ENCODE assay signal across 8 cellular contexts in genomic region chr19:12163841-12164240, GRCh38. TPM values are rescaled to one million over a fixed set of nuclear protein-coding genes. Genes with fewer than 3 reads are reported as not detected.
A peak's percentile ranks its signal among the peaks of the same experiment; 100 is the strongest.
DNase-seq lines count a peak whose midpoint lies in the region; ATAC-seq and TF ChIP-seq lines count a peak whose summit lies in the region.

No MANE protein-coding gene starts in this region.

- no peaks in the 10 kb centered on the region for H3K9me3 Mint-ChIP-seq in activated T-cell treated with anti-CD3 and anti-CD28 coated beads, Interleukin-2, amount 50 U/mL, for 4 hours
- no peaks in the 10 kb centered on the region for H3K9me3 Mint-ChIP-seq in activated T-helper 17 cell treated with anti-CD3 and anti-CD28 coated beads, Interleukin-2, amount 50 U/mL, for 72 hours

- H3K27me3 ChIP-seq in iPS-20b (ENCODE audit: insufficient read depth, low read length) (no peaks in the 10 kb centered on the region), testis (no peaks in the 10 kb centered on the region)

- intact Hi-C loops in testis (cut with DNase I; ENCODE audit: low total_unique reads): no loop called here

- no peaks in the 10 kb centered on the region for H3K27me3 Mint-ChIP-seq in activated T-cell treated with anti-CD3 and anti-CD28 coated beads, Interleukin-2, amount 50 U/mL, for 4 hours (ENCODE audit: low read depth)
- H3K27me3 Mint-ChIP-seq in activated T-helper 17 cell treated with anti-CD3 and anti-CD28 coated beads, Interleukin-2, amount 50 U/mL, for 72 hours: no peaks in the 10 kb centered on the region

- CTCF ChIA-PET in GM10248 (lab: Yijun Ruan, JAX): interaction anchor here (1.1 to 2.4 kb wide), 3 partner anchors 12 to 176 kb away, joined by 4 to 13 read pairs (median 9); no protein-coding TSS in a partner anchor

- H3K27ac ChIP-seq in iPS-20b (ENCODE audit: low read length): no peak overlapping the region
- peak overlapping the region in 1 of 2 donors; percentile 91 for H3K27ac ChIP-seq in testis

- ATAC-seq in activated T-cell treated with anti-CD3 and anti-CD28 coated beads, Interleukin-2, amount 50 U/mL, for 4 hours: no peak
- no peak for ATAC-seq in activated T-helper 17 cell treated with anti-CD3 and anti-CD28 coated beads, Interleukin-2, amount 50 U/mL, for 72 hours (replicated peaks)
- no peak for ATAC-seq in GM18858 (IDR thresholded peaks at IDR 0.05; ENCODE audit: unreplicated experiment)

- peak overlapping the region; percentile 94 for H3K4me3 Mint-ChIP-seq in activated T-cell treated with anti-CD3 and anti-CD28 coated beads, Interleukin-2, amount 50 U/mL, for 4 hours
- peak overlapping the region; percentile 92 for H3K4me3 Mint-ChIP-seq in activated T-helper 17 cell treated with anti-CD3 and anti-CD28 coated beads, Interleukin-2, amount 50 U/mL, for 72 hours

- H3K27ac Mint-ChIP-seq in activated T-helper 17 cell treated with anti-CD3 and anti-CD28 coated beads, Interleukin-2, amount 50 U/mL, for 72 hours: peak overlapping the region; percentile 97

- TF ChIP-seq CTCF in testis (IDR thresholded peaks at IDR 0.05): no peak
- no peak for TF ChIP-seq CTCF in GM10248 (IDR thresholded peaks at IDR 0.05; ENCODE audit: control extremely low read depth, extremely low read depth, low read depth, missing control alignments)

- peak overlapping the region; percentile 91 for H3K4me3 ChIP-seq in iPS-20b (ENCODE audit: low read length)
- H3K4me3 ChIP-seq in testis: peak overlapping the region; percentile 70 to 99

- H3K36me3 ChIP-seq in iPS-20b (ENCODE audit: insufficient read depth, low read depth, low read length) (no peaks in the 10 kb centered on the region), testis (ENCODE audit: low read depth, missing control alignments) (no peaks in the 10 kb centered on the region)

- H3K4me1 Mint-ChIP-seq in activated T-cell treated with anti-CD3 and anti-CD28 coated beads, Interleukin-2, amount 50 U/mL, for 4 hours (ENCODE audit: low read depth): peaks cover 42% of the 10 kb centered on the region
- H3K4me1 Mint-ChIP-seq in activated T-helper 17 cell treated with anti-CD3 and anti-CD28 coated beads, Interleukin-2, amount 50 U/mL, for 72 hours: peaks cover 16% of the 10 kb centered on the region

- no peak for TF ChIP-seq POLR2A in testis (IDR thresholded peaks at IDR 0.05)

- H3K9ac ChIP-seq in iPS-20b (ENCODE audit: low read depth, low read length): peak overlapping the region; percentile 89

- no peaks in the 10 kb centered on the region for H3K9me3 ChIP-seq in iPS-20b (ENCODE audit: insufficient read depth, low read depth, low read length)
- H3K9me3 ChIP-seq in testis: no peaks in the 10 kb centered on the region

- H3K4me1 ChIP-seq in iPS-20b (ENCODE audit: insufficient read depth, low read length) (peaks cover 6% of the 10 kb centered on the region; the same call in 1 of the 2 replicates), testis (peaks cover 26% of the 10 kb centered on the region)

- H3K36me3 Mint-ChIP-seq in activated T-cell treated with anti-CD3 and anti-CD28 coated beads, Interleukin-2, amount 50 U/mL, for 4 hours (ENCODE audit: insufficient read depth): peaks cover 12% of the 10 kb centered on the region
- peaks cover 30% of the 10 kb centered on the region for H3K36me3 Mint-ChIP-seq in activated T-helper 17 cell treated with anti-CD3 and anti-CD28 coated beads, Interleukin-2, amount 50 U/mL, for 72 hours (ENCODE audit: low read depth)

- 0 to 7% methylated on average over 2 of the region's 2 CpGs for WGBS in testis, 2 donors

- POLR2A ChIA-PET in GM10248 (lab: Yijun Ruan, JAX): interaction anchor here (1.5 kb wide), 1 partner anchor 202 kb away, joined by 5 read pairs; the partner anchor contains the start of gene ZNF442

- DNase-seq in activated T-cell treated with anti-CD3 and anti-CD28 coated beads, Interleukin-2, amount 50 U/mL, for 4 hours: no peak
- no peak for DNase-seq in activated T-cell treated with anti-CD3 and anti-CD28 coated beads for 4 hours
- DNase-seq in testis: no peak
- DNase-seq in GM10248 (ENCODE audit: extremely low spot score): no peak
- no peak for DNase-seq in H4 (ENCODE audit: low spot score)

RNA-seq across cellular contexts. Expression of gene ZNF136, which starts 0.9 kb away (rescaled TPM):
- 10 to 100 TPM in 1 of 3 donors, 1 to 10 TPM in 2; 9.7 to 11.6 (median 9.8) TPM for total RNA-seq in activated T-cell treated with anti-CD3 and anti-CD28 coated beads, Interleukin-2, amount 50 U/mL, for 4 hours
- total RNA-seq in activated T-helper 17 cell treated with anti-CD3 and anti-CD28 coated beads, Interleukin-2, amount 50 U/mL, for 72 hours: 10 to 100 TPM; 11.0 to 23.1 TPM
- 10 to 100 TPM; 14.6 to 18.7 TPM for total RNA-seq in testis
- polyA plus RNA-seq in testis (ENCODE audit: insufficient read depth, low read depth, low replicate concordance): 7.9 TPM
- total RNA-seq in H4 (2014; rRNA removed; shearing (Covaris generic)): 2.2 and 5.1 TPM in 2 replicates

RNA-seq across cellular contexts. Expression of gene ZNF625, which starts 7.3 kb away (rescaled TPM):
- total RNA-seq in activated T-cell treated with anti-CD3 and anti-CD28 coated beads, Interleukin-2, amount 50 U/mL, for 4 hours: 1 to 10 TPM in 2 of 3 donors, under 1 TPM in 1; 0.98 to 1.6 (median 1.1) TPM
- total RNA-seq in activated T-helper 17 cell treated with anti-CD3 and anti-CD28 coated beads, Interleukin-2, amount 50 U/mL, for 72 hours: 1 to 10 TPM; 2.0 to 2.2 TPM
- 1 to 10 TPM; 6.5 to 8.2 TPM for total RNA-seq in testis
- 1.4 TPM for polyA plus RNA-seq in testis (ENCODE audit: insufficient read depth, low read depth, low replicate concordance)
- total RNA-seq in H4 (2014; rRNA removed; shearing (Covaris generic)): 3.0 and 6.9 TPM in 2 replicates

RNA-seq across cellular contexts. Expression of gene ZNF20, which starts 23.7 kb away (rescaled TPM):
- total RNA-seq in activated T-cell treated with anti-CD3 and anti-CD28 coated beads, Interleukin-2, amount 50 U/mL, for 4 hours: 1 to 10 TPM; 1.0 to 2.5 (median 1.2) TPM
- total RNA-seq in activated T-helper 17 cell treated with anti-CD3 and anti-CD28 coated beads, Interleukin-2, amount 50 U/mL, for 72 hours: 1 to 10 TPM; 1.7 to 3.5 TPM
- 1 to 10 TPM; 7.5 to 8.9 TPM for total RNA-seq in testis
- polyA plus RNA-seq in testis (ENCODE audit: insufficient read depth, low read depth, low replicate concordance): 10.9 TPM
- total RNA-seq in H4 (2014; rRNA removed; shearing (Covaris generic)): 6.9 and 21.1 TPM in 2 replicates
